Comparison of ENCODE assay signal across 22 cellular contexts in genomic region chr9:128861501-128861900, GRCh38. TPM values are rescaled to one million over a fixed set of nuclear protein-coding genes. Genes with fewer than 3 reads are reported as not detected.
DNase-seq lines count a peak whose midpoint lies in the region; ATAC-seq and TF ChIP-seq lines count a peak whose summit lies in the region.
"Had no signal": no experiment of that assay in that cellular context is flagged by ENCODE, and none has a peak within 500 bp of the region (broad histone marks: within the 10 kb centered on the region; RNA-seq: fewer than 3 reads in every experiment).

No MANE protein-coding gene starts in this region.

- H3K27me3 ChIP-seq in heart right ventricle, result no peaks in the 10 kb centered on the region
- no peaks in the 10 kb centered on the region for H3K27me3 ChIP-seq in esophagus squamous epithelium
- H3K27me3 ChIP-seq in psoas muscle (ENCODE audit: insufficient read depth in 3 of 3, low read length in 2 of 3), result no peaks in the 10 kb centered on the region
- H3K27me3 ChIP-seq in upper lobe of right lung, result no peaks in the 10 kb centered on the region
- H3K27me3 ChIP-seq: neutrophil, testis had no signal

- 82% methylated on average over 6 of the region's 6 CpGs for WGBS in heart right ventricle, 2 donors
- 96 to 100% methylated on average over 2 to 4 of the region's 6 CpGs for WGBS in esophagus squamous epithelium, 2 donors
- 74 to 81% (median 75%) methylated on average over 6 of the region's 6 CpGs for WGBS in psoas muscle, 3 donors

- H3K36me3 ChIP-seq in heart right ventricle, result no peaks in the 10 kb centered on the region
- H3K36me3 ChIP-seq in esophagus squamous epithelium, result no peaks in the 10 kb centered on the region
- H3K36me3 ChIP-seq in psoas muscle (ENCODE audit: insufficient read depth in 1 of 2, low read depth in 1 of 2), result no peaks in the 10 kb centered on the region
- H3K36me3 ChIP-seq in upper lobe of right lung, result no peaks in the 10 kb centered on the region
- H3K36me3 ChIP-seq: neutrophil, WERI-Rb-1 had no signal

- TF ChIP-seq CTCF in heart right ventricle (IDR thresholded peaks at IDR 0.05) (no peak), esophagus squamous epithelium (IDR thresholded peaks at IDR 0.05) (no peak), psoas muscle (IDR thresholded peaks at IDR 0.05) (no peak), upper lobe of right lung (IDR thresholded peaks at IDR 0.05) (no peak)

- intact Hi-C loops in Right ventricle myocardium superior (cut with DNase I) (no loop called here), heart right ventricle (cut with DNase I) (no loop called here), esophagus squamous epithelium (cut with DNase I) (loop anchor here (5.0 kb wide), 1 partner anchor 66 kb away; no protein-coding TSS in a partner anchor), psoas muscle (cut with DNase I) (loop anchor here in 1 of 2 donors (5.0 kb wide), 1 partner anchor 66 kb away; no protein-coding TSS in a partner anchor), upper lobe of right lung (cut with DNase I) (loop anchor here (5.0 kb wide), 1 partner anchor 66 kb away; no protein-coding TSS in a partner anchor)

- H3K9me3 ChIP-seq in heart right ventricle (no peaks in the 10 kb centered on the region), esophagus squamous epithelium (no peaks in the 10 kb centered on the region), psoas muscle (no peaks in the 10 kb centered on the region), upper lobe of right lung (no peaks in the 10 kb centered on the region)
- H3K9me3 ChIP-seq: neutrophil, testis had no signal

- ATAC-seq in Right ventricle myocardium superior (ENCODE audit: poor library complexity), result no peak
- ATAC-seq in heart right ventricle, result no peak
- no peak for ATAC-seq in psoas muscle
- ATAC-seq in upper lobe of right lung, result peak; percentile 58
- no peak for ATAC-seq in GM19395 (IDR thresholded peaks at IDR 0.05; ENCODE audit: unreplicated experiment)
- ATAC-seq: CD8-positive, alpha-beta T cell; PC-3 had no signal

- H3K4me3 ChIP-seq in heart right ventricle, result no peak overlapping the region
- H3K4me3 ChIP-seq in esophagus squamous epithelium, result no peak overlapping the region
- H3K4me3 ChIP-seq in psoas muscle, result no peak overlapping the region
- H3K4me3 ChIP-seq in upper lobe of right lung, result no peak overlapping the region
- H3K4me3 ChIP-seq: smooth muscle cell, testis had no signal

- DNase-seq in Right ventricle myocardium superior (peak; percentile 6), heart right ventricle (no peak), esophagus squamous epithelium (lab: John Stamatoyannopoulos, UW) (no peak), psoas muscle (peak in 1 of 2 donors; percentile 15), upper lobe of right lung (no peak), NCI-H2227 treated with DMSO at 0.1 percent for 48 hours (lab: John Stamatoyannopoulos, UW) (no peak)
- DNase-seq in stimulated activated naive CD4-positive, alpha-beta T cell treated with Interleukin-2 at 50 U/mL for 16 hours (lab: John Stamatoyannopoulos, UW), result no peak
- DNase-seq: activated CD4-positive, alpha-beta memory T cell treated with anti-CD3 and anti-CD28 coated beads for 36 hours; activated CD8-positive, alpha-beta memory T cell treated with anti-CD3 and anti-CD28 coated beads, Interleukin-2, amount 50 U/mL, for 48 hours; activated gamma-delta T cell; AML-193; CD8-positive, alpha-beta T cell; NCI-H2107; PC-3; SHP77; testis; WERI-Rb-1 had no signal

- TF ChIP-seq POLR2A in esophagus squamous epithelium (IDR thresholded peaks at IDR 0.05), result no peak

- H3K4me1 ChIP-seq in heart right ventricle, result peaks cover 0 to 22% (median 5%) of the 10 kb centered on the region in 9 donors
- peaks cover 6 to 65% (median 32%) of the 10 kb centered on the region in 3 donors for H3K4me1 ChIP-seq in esophagus squamous epithelium
- H3K4me1 ChIP-seq in psoas muscle, result peaks cover 25% of the 10 kb centered on the region
- peaks cover 16% of the 10 kb centered on the region for H3K4me1 ChIP-seq in upper lobe of right lung

- H3K27ac ChIP-seq in heart right ventricle (no peak overlapping the region), esophagus squamous epithelium (peak overlapping the region; percentile 0 to 81 (median 62)), psoas muscle (peak overlapping the region; percentile 61), upper lobe of right lung (peak overlapping the region; percentile 33)
- H3K27ac ChIP-seq: neutrophil, testis, WERI-Rb-1 had no signal

RNA-seq across cellular contexts. Expression of gene KYAT1, which starts 20.2 kb away (rescaled TPM):
- 12.6 TPM for total RNA-seq in Right ventricle myocardium superior
- total RNA-seq in heart right ventricle, result 10 to 100 TPM in 7 of 10 donors, 1 to 10 TPM in 3; 8.9 to 20.3 (median 11.1) TPM
- polyA plus RNA-seq in heart right ventricle, result 10 to 100 TPM; 10.9 to 12.7 TPM
- 1 to 10 TPM; 4.0 to 9.4 (median 5.7) TPM for total RNA-seq in esophagus squamous epithelium
- 1 to 10 TPM; 6.4 to 8.9 (median 7.1) TPM for total RNA-seq in psoas muscle
- polyA plus RNA-seq in psoas muscle, result 10 to 100 TPM in 1 of 3 donors, 1 to 10 TPM in 2; 7.2 to 12.0 (median 7.9) TPM
- 6.6 TPM for total RNA-seq in upper lobe of right lung

RNA-seq across cellular contexts. Expression of gene LRRC8A, which starts 20.4 kb away (rescaled TPM):
- total RNA-seq in Right ventricle myocardium superior, result 20.2 TPM
- total RNA-seq in heart right ventricle, result 10 to 100 TPM; 15.2 to 45.1 (median 19.6) TPM
- 10 to 100 TPM; 13.2 to 41.7 TPM for polyA plus RNA-seq in heart right ventricle
- 100 to 1,000 TPM in 3 of 4 donors, 10 to 100 TPM in 1; 70.0 to 153 (median 122) TPM for total RNA-seq in esophagus squamous epithelium
- 10 to 100 TPM; 12.2 to 22.4 (median 18.3) TPM for total RNA-seq in psoas muscle
- 10 to 100 TPM; 11.6 to 71.5 (median 16.4) TPM for polyA plus RNA-seq in psoas muscle
- total RNA-seq in upper lobe of right lung, result 68.1 TPM

RNA-seq across cellular contexts. Expression of gene SPOUT1, which starts 31.9 kb away (rescaled TPM):
- 15.8 TPM for total RNA-seq in Right ventricle myocardium superior
- total RNA-seq in heart right ventricle, result 10 to 100 TPM in 9 of 10 donors, 1 to 10 TPM in 1; 9.9 to 22.1 (median 16.4) TPM
- 10 to 100 TPM; 20.8 to 22.4 TPM for polyA plus RNA-seq in heart right ventricle
- total RNA-seq in esophagus squamous epithelium, result 10 to 100 TPM; 14.0 to 29.2 (median 20.5) TPM
- total RNA-seq in psoas muscle, result 10 to 100 TPM; 13.3 to 33.0 (median 20.6) TPM
- polyA plus RNA-seq in psoas muscle, result 10 to 100 TPM in 2 of 3 donors, 1 to 10 TPM in 1; 9.5 to 18.3 (median 13.3) TPM
- total RNA-seq in upper lobe of right lung, result 45.8 TPM

RNA-seq across cellular contexts. Expression of gene ENDOG, which starts 43.2 kb away (rescaled TPM):
- total RNA-seq in Right ventricle myocardium superior, result 89.0 TPM
- total RNA-seq in heart right ventricle, result 10 to 100 TPM; 40.9 to 97.2 (median 52.0) TPM
- 10 to 100 TPM; 51.3 to 98.8 TPM for polyA plus RNA-seq in heart right ventricle
- 10 to 100 TPM; 21.2 to 40.1 (median 36.5) TPM for total RNA-seq in esophagus squamous epithelium
- total RNA-seq in psoas muscle, result 100 to 1,000 TPM in 1 of 4 donors, 10 to 100 TPM in 3; 81.6 to 109 (median 90.0) TPM
- 100 to 1,000 TPM in 1 of 3 donors, 10 to 100 TPM in 2; 56.0 to 116 (median 84.9) TPM for polyA plus RNA-seq in psoas muscle
- total RNA-seq in upper lobe of right lung, result 18.6 TPM

RNA-seq across cellular contexts. Expression of gene PHYHD1, which starts 59.3 kb away (rescaled TPM):
- total RNA-seq in Right ventricle myocardium superior (28.7 TPM), heart right ventricle (10 to 100 TPM; 14.7 to 38.9 (median 21.8) TPM), esophagus squamous epithelium (10 to 100 TPM in 3 of 4 donors, 1 to 10 TPM in 1; 3.7 to 34.0 (median 23.0) TPM), psoas muscle (10 to 100 TPM; 11.0 to 36.6 (median 29.9) TPM), upper lobe of right lung (46.5 TPM)
- polyA plus RNA-seq in heart right ventricle (10 to 100 TPM; 26.3 to 49.2 TPM), psoas muscle (10 to 100 TPM; 16.7 to 45.0 (median 20.0) TPM)
- total RNA-seq: M059J, NCI-H460 had no signal

Comparison
In these comparisons a context has a peak if more than half of its experiments do, and no peak if none do; other contexts are left out.
1. H3K27ac ChIP-seq: peak in esophagus squamous epithelium (4 of 4), psoas muscle (single experiment) and upper lobe of right lung (single experiment); none in heart right ventricle (0 of 10).
2. intact Hi-C loops: an anchor here in esophagus squamous epithelium (5.0 kb wide) and upper lobe of right lung (5.0 kb wide); none called in Right ventricle myocardium superior and heart right ventricle.